2 cellular contexts compared by ENCODE assay signal in genomic region chr12:56759270-56759908, GRCh38.
A peak's percentile ranks its signal among the peaks of the same experiment; 100 is the strongest.
TF ChIP-seq lines count a peak whose summit lies in the region.

No MANE protein-coding gene starts in this region.

TF ChIP-seq in IMR-90, 13 proteins besides CTCF, POLR2A, EP300 and RAD21:
- TF ChIP-seq CEBPB (IDR thresholded peaks at IDR 0.05; ENCODE audit: low read depth, low read length) = 0 out of 2 replicates have a peak, but pooled peaks have one; percentile 17
- TF ChIP-seq USF2 (IDR thresholded peaks at IDR 0.05; ENCODE audit: low read depth, low read length) = peak; percentile 62; the same call in 1 of the 2 replicates
- TF ChIP-seq RCOR1 (IDR thresholded peaks at IDR 0.05; ENCODE audit: insufficient replicate concordance, low read length) = no peak

TF ChIP-seq in HepG2, 621 proteins besides CTCF, POLR2A, EP300 and RAD21 (continues in another document):
- TF ChIP-seq MAFK (conservative IDR thresholded peaks at IDR 0.05 in 1 of 2, IDR thresholded peaks at IDR 0.05 in 1 of 2; ENCODE audit: low read length in 2 of 2) = no peak
- TF ChIP-seq ZNF770 (CRISPR knock-in tag; IDR thresholded peaks at IDR 0.05) = no peak
- TF ChIP-seq SP140L (CRISPR knock-in tag; IDR thresholded peaks at IDR 0.05; ENCODE audit: borderline replicate concordance) = 0 out of 2 replicates have a peak, but pooled peaks have one; percentile 41
- no peak for TF ChIP-seq ZSCAN21 (CRISPR knock-in tag; IDR thresholded peaks at IDR 0.05; ENCODE audit: borderline replicate concordance)
- no peak for TF ChIP-seq HNF1B (CRISPR knock-in tag; IDR thresholded peaks at IDR 0.05)
- TF ChIP-seq SOX13 (IDR thresholded peaks at IDR 0.05) = peak; percentile 90
- TF ChIP-seq SOX13 (CRISPR knock-in tag; conservative IDR thresholded peaks at IDR 0.05 in 1 of 2, IDR thresholded peaks at IDR 0.05 in 1 of 2) = peak in 1 of 2 experiments; percentile 98; a peak in 2 of 4 replicates
- TF ChIP-seq ZNF274 (CRISPR knock-in tag; IDR thresholded peaks at IDR 0.05) = no peak
- peak; percentile 81; the same call in 1 of the 2 replicates for TF ChIP-seq ARID5B (CRISPR knock-in tag; IDR thresholded peaks at IDR 0.05)
- TF ChIP-seq HOXA3 (CRISPR knock-in tag; IDR thresholded peaks at IDR 0.05) = 0 out of 2 replicates have a peak, but pooled peaks have one; percentile 13
- TF ChIP-seq HNF4G (IDR thresholded peaks at IDR 0.05; ENCODE audit: borderline replicate concordance, low read depth, low read length) = peak; percentile 36; the same call in 1 of the 2 replicates
- no peak for TF ChIP-seq HNF4G (CRISPR knock-in tag; IDR thresholded peaks at IDR 0.05; ENCODE audit: borderline replicate concordance, low read depth)
- TF ChIP-seq ZNF775 (CRISPR knock-in tag; IDR thresholded peaks at IDR 0.05; ENCODE audit: borderline replicate concordance) = 0 out of 2 replicates have a peak, but pooled peaks have one; percentile 7
- TF ChIP-seq NONO (IDR thresholded peaks at IDR 0.05) = no peak
- peak; percentile 54; the same call in 1 of the 2 replicates for TF ChIP-seq NONO (CRISPR knock-in tag; conservative IDR thresholded peaks at IDR 0.05)
- peak; percentile 29; the same call in 1 of the 2 replicates for TF ChIP-seq FOXK2 (IDR thresholded peaks at IDR 0.05)
- peak; percentile 70; the same call in 1 of the 2 replicates for TF ChIP-seq FOXA1 (IDR thresholded peaks at IDR 0.05)
- peak; percentile 72 for TF ChIP-seq FOXA1 (CRISPR knock-in tag; IDR thresholded peaks at IDR 0.05)
- no peak for TF ChIP-seq SP2 (CRISPR knock-in tag; IDR thresholded peaks at IDR 0.05)
- TF ChIP-seq TRIM22 (IDR thresholded peaks at IDR 0.05) = no peak
- TF ChIP-seq PCBP1 (IDR thresholded peaks at IDR 0.05; ENCODE audit: borderline replicate concordance, low read depth, low read length) = no peak
- TF ChIP-seq BRF2 (CRISPR knock-in tag; IDR thresholded peaks at IDR 0.05) = peak; percentile 50; the same call in 1 of the 2 replicates
- 0 out of 2 replicates have a peak, but pooled peaks have one; percentile 43 for TF ChIP-seq MEF2D (CRISPR knock-in tag; IDR thresholded peaks at IDR 0.05)
- TF ChIP-seq ATF5 (CRISPR knock-in tag; IDR thresholded peaks at IDR 0.05; ENCODE audit: low read depth) = no peak
- TF ChIP-seq ZNF619 (CRISPR knock-in tag; IDR thresholded peaks at IDR 0.05) = no peak
- peak; percentile 94 for TF ChIP-seq ZNF710 (CRISPR knock-in tag; IDR thresholded peaks at IDR 0.05; ENCODE audit: borderline replicate concordance)
- TF ChIP-seq SALL1 (CRISPR knock-in tag; IDR thresholded peaks at IDR 0.05) = peak; percentile 72; the same call in 1 of the 2 replicates
- peak; percentile 54 for TF ChIP-seq HNF1A (IDR thresholded peaks at IDR 0.05; ENCODE audit: low read depth)
- TF ChIP-seq HNF1A (CRISPR knock-in tag; IDR thresholded peaks at IDR 0.05; ENCODE audit: borderline replicate concordance) = peak; percentile 59; the same call in 1 of the 2 replicates
- TF ChIP-seq ZNF709 (CRISPR knock-in tag; IDR thresholded peaks at IDR 0.05) = no peak
- TF ChIP-seq NKX3-1 (CRISPR knock-in tag; IDR thresholded peaks at IDR 0.05) = no peak
- TF ChIP-seq ZNF597 (CRISPR knock-in tag; IDR thresholded peaks at IDR 0.05) = no peak
- peak; percentile 89; the same call in 1 of the 2 replicates for TF ChIP-seq ZBTB34 (CRISPR knock-in tag; IDR thresholded peaks at IDR 0.05)
